1 cellular context compared by ENCODE assay signal in the genomic region with DNA sequence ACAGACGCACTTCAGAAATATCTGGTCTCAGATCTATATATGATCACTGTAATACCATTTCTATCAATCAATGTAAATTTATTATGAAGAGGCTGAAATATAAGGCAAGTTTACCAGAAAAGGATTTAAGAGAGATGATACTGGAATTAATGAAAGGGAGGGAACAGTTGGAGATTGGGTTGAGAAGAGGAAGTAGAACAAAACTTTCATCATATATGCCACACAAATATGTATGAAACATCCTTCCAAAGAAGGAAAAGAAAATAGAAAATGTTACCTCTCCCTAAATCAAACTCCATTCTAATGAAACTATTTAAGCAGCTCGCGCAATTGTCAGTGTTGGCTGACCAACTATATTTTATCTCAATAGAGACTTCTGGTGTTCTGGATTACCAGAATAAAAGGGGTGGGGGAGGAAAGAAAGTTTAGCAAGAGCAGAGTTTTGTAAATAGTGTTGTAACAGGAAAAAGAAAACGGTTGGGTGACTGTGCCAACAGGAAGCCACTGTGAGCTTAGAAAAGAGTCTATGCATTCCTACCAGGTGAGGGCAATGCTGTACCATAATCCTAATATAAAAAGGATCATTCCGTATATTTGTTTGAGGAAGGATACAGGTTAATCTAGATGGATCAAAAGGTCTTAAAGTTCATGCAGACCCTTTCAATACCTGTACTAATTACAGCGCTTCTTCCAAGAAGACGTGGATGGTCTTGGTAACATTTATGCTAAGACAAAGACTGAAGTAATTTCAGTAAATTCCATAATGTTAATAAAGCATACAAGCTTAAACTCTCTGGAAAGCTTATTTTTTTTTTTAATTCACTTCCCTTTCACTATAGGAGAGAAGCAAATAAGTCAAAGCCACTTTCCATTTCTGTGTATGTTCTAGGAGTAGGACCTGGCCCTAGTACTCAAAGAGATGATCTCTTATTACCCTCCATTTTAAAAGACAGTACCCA.
A peak's percentile ranks its signal among the peaks of the same experiment; 100 is the strongest.
TF ChIP-seq lines count a peak whose summit lies in the region.

No MANE protein-coding gene starts in this region.

TF ChIP-seq in IMR-90, 13 proteins besides CTCF, POLR2A, EP300 and RAD21:
- TF ChIP-seq SMC3 (IDR thresholded peaks at IDR 0.05; ENCODE audit: low read depth, low read length) (peak; percentile 37), CEBPB (IDR thresholded peaks at IDR 0.05; ENCODE audit: low read depth, low read length) (peak; percentile 65; the same call in 1 of the 2 replicates), NFE2L2 (IDR thresholded peaks at IDR 0.05; ENCODE audit: low read depth, low read length) (no peak), FOS (IDR thresholded peaks at IDR 0.05; ENCODE audit: low read depth, low read length) (no peak)
TF ChIP-seq in IMR-90: peak in this region for 2.
